ENCODE assay signal across 1 cellular context in the genomic region with DNA sequence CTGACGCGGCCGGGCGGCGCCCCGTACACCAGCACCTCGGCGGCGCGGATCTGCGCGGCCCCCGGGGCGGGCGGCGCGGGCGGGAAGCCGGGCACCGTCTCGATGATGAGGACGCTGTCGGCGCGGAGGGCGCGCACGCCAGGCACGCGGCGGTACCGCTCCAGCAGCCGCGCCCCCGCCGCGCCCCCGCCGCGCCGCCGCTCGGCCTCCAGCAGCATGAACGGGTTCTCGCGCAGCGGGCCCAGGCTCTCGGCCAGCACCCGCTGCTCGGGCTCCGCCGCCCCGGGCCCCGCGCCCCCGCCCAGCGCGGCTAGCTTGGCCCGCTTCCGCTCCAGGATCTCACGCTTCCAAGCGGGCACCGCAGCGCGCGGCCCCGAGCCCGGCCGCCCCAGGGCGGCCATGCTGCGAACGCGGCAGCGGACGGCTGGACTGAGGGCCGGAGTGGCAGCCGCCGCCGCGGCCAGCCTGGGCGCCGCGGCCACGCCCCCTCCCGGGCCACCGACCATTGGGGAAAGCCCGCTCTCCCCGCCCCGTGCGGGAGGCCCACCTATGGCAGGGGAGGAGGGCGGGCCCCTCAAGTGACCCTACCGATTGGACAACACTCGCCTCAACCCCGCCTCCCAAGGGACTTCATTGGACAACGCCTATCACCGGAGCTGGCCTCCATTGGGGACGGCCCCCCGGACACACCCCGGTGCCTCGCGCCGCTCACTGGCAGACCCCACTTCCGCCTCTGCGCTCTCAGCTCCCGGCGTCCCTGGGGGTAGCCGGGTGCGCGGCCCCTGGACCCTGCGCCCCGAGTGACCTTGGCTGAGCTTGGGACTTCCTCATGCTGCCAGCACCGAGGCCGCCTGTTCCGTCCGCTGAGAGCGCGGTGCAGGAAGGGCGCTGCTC.
TF ChIP-seq lines count a peak whose summit lies in the region.

A gene with protein sequence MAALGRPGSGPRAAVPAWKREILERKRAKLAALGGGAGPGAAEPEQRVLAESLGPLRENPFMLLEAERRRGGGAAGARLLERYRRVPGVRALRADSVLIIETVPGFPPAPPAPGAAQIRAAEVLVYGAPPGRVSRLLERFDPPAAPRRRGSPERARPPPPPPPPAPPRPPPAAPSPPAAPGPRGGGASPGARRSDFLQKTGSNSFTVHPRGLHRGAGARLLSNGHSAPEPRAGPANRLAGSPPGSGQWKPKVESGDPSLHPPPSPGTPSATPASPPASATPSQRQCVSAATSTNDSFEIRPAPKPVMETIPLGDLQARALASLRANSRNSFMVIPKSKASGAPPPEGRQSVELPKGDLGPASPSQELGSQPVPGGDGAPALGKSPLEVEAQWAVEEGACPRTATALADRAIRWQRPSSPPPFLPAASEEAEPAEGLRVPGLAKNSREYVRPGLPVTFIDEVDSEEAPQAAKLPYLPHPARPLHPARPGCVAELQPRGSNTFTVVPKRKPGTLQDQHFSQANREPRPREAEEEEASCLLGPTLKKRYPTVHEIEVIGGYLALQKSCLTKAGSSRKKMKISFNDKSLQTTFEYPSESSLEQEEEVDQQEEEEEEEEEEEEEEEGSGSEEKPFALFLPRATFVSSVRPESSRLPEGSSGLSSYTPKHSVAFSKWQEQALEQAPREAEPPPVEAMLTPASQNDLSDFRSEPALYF (minus strand): TSS at position 431 of the 894 bp plus-strand sequence. CDS start 30 bp downstream, at position 401.

TF ChIP-seq in HepG2, 621 proteins besides CTCF, POLR2A, EP300 and RAD21 (continued from another document and continues in another):
- TF ChIP-seq, protein P1, sequence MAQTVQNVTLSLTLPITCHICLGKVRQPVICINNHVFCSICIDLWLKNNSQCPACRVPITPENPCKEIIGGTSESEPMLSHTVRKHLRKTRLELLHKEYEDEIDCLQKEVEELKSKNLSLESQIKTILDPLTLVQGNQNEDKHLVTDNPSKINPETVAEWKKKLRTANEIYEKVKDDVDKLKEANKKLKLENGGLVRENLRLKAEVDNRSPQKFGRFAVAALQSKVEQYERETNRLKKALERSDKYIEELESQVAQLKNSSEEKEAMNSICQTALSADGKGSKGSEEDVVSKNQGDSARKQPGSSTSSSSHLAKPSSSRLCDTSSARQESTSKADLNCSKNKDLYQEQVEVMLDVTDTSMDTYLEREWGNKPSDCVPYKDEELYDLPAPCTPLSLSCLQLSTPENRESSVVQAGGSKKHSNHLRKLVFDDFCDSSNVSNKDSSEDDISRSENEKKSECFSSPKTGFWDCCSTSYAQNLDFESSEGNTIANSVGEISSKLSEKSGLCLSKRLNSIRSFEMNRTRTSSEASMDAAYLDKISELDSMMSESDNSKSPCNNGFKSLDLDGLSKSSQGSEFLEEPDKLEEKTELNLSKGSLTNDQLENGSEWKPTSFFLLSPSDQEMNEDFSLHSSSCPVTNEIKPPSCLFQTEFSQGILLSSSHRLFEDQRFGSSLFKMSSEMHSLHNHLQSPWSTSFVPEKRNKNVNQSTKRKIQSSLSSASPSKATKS (CRISPR knock-in tag; IDR thresholded peaks at IDR 0.05), result no peak
- TF ChIP-seq, protein P2, sequence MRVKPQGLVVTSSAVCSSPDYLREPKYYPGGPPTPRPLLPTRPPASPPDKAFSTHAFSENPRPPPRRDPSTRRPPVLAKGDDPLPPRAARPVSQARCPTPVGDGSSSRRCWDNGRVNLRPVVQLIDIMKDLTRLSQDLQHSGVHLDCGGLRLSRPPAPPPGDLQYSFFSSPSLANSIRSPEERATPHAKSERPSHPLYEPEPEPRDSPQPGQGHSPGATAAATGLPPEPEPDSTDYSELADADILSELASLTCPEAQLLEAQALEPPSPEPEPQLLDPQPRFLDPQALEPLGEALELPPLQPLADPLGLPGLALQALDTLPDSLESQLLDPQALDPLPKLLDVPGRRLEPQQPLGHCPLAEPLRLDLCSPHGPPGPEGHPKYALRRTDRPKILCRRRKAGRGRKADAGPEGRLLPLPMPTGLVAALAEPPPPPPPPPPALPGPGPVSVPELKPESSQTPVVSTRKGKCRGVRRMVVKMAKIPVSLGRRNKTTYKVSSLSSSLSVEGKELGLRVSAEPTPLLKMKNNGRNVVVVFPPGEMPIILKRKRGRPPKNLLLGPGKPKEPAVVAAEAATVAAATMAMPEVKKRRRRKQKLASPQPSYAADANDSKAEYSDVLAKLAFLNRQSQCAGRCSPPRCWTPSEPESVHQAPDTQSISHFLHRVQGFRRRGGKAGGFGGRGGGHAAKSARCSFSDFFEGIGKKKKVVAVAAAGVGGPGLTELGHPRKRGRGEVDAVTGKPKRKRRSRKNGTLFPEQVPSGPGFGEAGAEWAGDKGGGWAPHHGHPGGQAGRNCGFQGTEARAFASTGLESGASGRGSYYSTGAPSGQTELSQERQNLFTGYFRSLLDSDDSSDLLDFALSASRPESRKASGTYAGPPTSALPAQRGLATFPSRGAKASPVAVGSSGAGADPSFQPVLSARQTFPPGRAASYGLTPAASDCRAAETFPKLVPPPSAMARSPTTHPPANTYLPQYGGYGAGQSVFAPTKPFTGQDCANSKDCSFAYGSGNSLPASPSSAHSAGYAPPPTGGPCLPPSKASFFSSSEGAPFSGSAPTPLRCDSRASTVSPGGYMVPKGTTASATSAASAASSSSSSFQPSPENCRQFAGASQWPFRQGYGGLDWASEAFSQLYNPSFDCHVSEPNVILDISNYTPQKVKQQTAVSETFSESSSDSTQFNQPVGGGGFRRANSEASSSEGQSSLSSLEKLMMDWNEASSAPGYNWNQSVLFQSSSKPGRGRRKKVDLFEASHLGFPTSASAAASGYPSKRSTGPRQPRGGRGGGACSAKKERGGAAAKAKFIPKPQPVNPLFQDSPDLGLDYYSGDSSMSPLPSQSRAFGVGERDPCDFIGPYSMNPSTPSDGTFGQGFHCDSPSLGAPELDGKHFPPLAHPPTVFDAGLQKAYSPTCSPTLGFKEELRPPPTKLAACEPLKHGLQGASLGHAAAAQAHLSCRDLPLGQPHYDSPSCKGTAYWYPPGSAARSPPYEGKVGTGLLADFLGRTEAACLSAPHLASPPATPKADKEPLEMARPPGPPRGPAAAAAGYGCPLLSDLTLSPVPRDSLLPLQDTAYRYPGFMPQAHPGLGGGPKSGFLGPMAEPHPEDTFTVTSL (CRISPR knock-in tag; IDR thresholded peaks at IDR 0.05; ENCODE audit: borderline replicate concordance), result peak; percentile 65; the same call in 1 of the 2 replicates
- TF ChIP-seq ZNF383 (CRISPR knock-in tag; IDR thresholded peaks at IDR 0.05; ENCODE audit: borderline replicate concordance), result no peak
- TF ChIP-seq PITX1 (CRISPR knock-in tag; IDR thresholded peaks at IDR 0.05), result peak; percentile 72
- TF ChIP-seq HNRNPL (IDR thresholded peaks at IDR 0.05; ENCODE audit: low read depth, low read length), result peak; percentile 74; the same call in 1 of the 2 replicates
- 0 out of 2 replicates have a peak, but pooled peaks have one; percentile 63 for TF ChIP-seq ZNF598 (CRISPR knock-in tag; IDR thresholded peaks at IDR 0.05; ENCODE audit: borderline replicate concordance)
- TF ChIP-seq GABPB1 (CRISPR knock-in tag; IDR thresholded peaks at IDR 0.05), result peak; percentile 94
- TF ChIP-seq, protein P3, sequence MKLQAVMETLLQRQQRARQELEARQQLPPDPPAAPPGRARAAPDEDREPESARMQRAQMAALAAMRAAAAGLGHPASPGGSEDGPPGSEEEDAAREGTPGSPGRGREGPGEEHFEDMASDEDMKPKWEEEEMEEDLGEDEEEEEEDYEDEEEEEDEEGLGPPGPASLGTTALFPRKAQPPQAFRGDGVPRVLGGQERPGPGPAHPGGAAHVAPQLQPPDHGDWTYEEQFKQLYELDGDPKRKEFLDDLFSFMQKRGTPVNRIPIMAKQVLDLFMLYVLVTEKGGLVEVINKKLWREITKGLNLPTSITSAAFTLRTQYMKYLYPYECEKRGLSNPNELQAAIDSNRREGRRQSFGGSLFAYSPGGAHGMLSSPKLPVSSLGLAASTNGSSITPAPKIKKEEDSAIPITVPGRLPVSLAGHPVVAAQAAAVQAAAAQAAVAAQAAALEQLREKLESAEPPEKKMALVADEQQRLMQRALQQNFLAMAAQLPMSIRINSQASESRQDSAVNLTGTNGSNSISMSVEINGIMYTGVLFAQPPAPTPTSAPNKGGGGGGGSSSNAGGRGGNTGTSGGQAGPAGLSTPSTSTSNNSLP (IDR thresholded peaks at IDR 0.05; ENCODE audit: low read depth, low read length), result no peak
- TF ChIP-seq ZNF441 (CRISPR knock-in tag; IDR thresholded peaks at IDR 0.05; ENCODE audit: borderline replicate concordance), result peak; percentile 76; the same call in 1 of the 2 replicates
- TF ChIP-seq ZNF292 (CRISPR knock-in tag; IDR thresholded peaks at IDR 0.05; ENCODE audit: borderline replicate concordance, low read depth), result peak; percentile 86
- no peak for TF ChIP-seq SETDB1 (CRISPR knock-in tag; IDR thresholded peaks at IDR 0.05; ENCODE audit: borderline replicate concordance)
- TF ChIP-seq SMAD1 (CRISPR knock-in tag; IDR thresholded peaks at IDR 0.05; ENCODE audit: borderline replicate concordance, low read depth), result no peak
- no peak for TF ChIP-seq ADNP (CRISPR knock-in tag; IDR thresholded peaks at IDR 0.05)
- no peak for TF ChIP-seq TEAD2 (CRISPR knock-in tag; IDR thresholded peaks at IDR 0.05)
- no peak for TF ChIP-seq ZNF557 (CRISPR knock-in tag; IDR thresholded peaks at IDR 0.05)
- TF ChIP-seq, protein P4, sequence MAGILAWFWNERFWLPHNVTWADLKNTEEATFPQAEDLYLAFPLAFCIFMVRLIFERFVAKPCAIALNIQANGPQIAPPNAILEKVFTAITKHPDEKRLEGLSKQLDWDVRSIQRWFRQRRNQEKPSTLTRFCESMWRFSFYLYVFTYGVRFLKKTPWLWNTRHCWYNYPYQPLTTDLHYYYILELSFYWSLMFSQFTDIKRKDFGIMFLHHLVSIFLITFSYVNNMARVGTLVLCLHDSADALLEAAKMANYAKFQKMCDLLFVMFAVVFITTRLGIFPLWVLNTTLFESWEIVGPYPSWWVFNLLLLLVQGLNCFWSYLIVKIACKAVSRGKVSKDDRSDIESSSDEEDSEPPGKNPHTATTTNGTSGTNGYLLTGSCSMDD (CRISPR knock-in tag; IDR thresholded peaks at IDR 0.05), result no peak
- 0 out of 2 replicates have a peak, but pooled peaks have one; percentile 36 for TF ChIP-seq RFX5 (IDR thresholded peaks at IDR 0.05; ENCODE audit: low read depth, low read length)
- TF ChIP-seq MYNN (CRISPR knock-in tag; IDR thresholded peaks at IDR 0.05; ENCODE audit: low read depth), result no peak
- TF ChIP-seq SOX5 (CRISPR knock-in tag; IDR thresholded peaks at IDR 0.05; ENCODE audit: borderline replicate concordance), result no peak
- TF ChIP-seq NFIC (IDR thresholded peaks at IDR 0.05; ENCODE audit: low read length), result no peak
- TF ChIP-seq ZBTB7A (CRISPR knock-in tag; IDR thresholded peaks at IDR 0.05), result peak; percentile 85; the same call in 1 of the 2 replicates
- 0 out of 2 replicates have a peak, but pooled peaks have one; percentile 31 for TF ChIP-seq ZSCAN25 (CRISPR knock-in tag; IDR thresholded peaks at IDR 0.05)
- peak; percentile 65 for TF ChIP-seq BCL6 (CRISPR knock-in tag; IDR thresholded peaks at IDR 0.05)
- peak; percentile 98 for TF ChIP-seq HDAC1 (CRISPR knock-in tag; IDR thresholded peaks at IDR 0.05)
- TF ChIP-seq ZFP37 (CRISPR knock-in tag; IDR thresholded peaks at IDR 0.05; ENCODE audit: borderline replicate concordance), result no peak
- TF ChIP-seq ARHGAP35 (CRISPR knock-in tag; IDR thresholded peaks at IDR 0.05; ENCODE audit: borderline replicate concordance), result no peak
- TF ChIP-seq NCOR1 (IDR thresholded peaks at IDR 0.05; ENCODE audit: borderline replicate concordance, low read length), result peak; percentile 71; the same call in 1 of the 2 replicates
- TF ChIP-seq PHF5A (CRISPR knock-in tag; IDR thresholded peaks at IDR 0.05; ENCODE audit: low read depth, unreplicated experiment), result no peak
- TF ChIP-seq ZNF124 (CRISPR knock-in tag; IDR thresholded peaks at IDR 0.05), result no peak; the same call in 1 of the 2 replicates
- TF ChIP-seq SOX13 (IDR thresholded peaks at IDR 0.05), result no peak
- peak in 1 of 2 experiments; percentile 63; a peak in 2 of 4 replicates for TF ChIP-seq SOX13 (CRISPR knock-in tag; conservative IDR thresholded peaks at IDR 0.05 in 1 of 2, IDR thresholded peaks at IDR 0.05 in 1 of 2)
- TF ChIP-seq ZNF160 (CRISPR knock-in tag; IDR thresholded peaks at IDR 0.05), result peak; percentile 30; the same call in 1 of the 2 replicates
- TF ChIP-seq SIX1 (CRISPR knock-in tag; IDR thresholded peaks at IDR 0.05; ENCODE audit: borderline replicate concordance), result no peak; the same call in 1 of the 2 replicates
- TF ChIP-seq RELA (CRISPR knock-in tag; IDR thresholded peaks at IDR 0.05), result 0 out of 2 replicates have a peak, but pooled peaks have one; percentile 65
- no peak for TF ChIP-seq TBP (CRISPR knock-in tag; IDR thresholded peaks at IDR 0.05)
- no peak for TF ChIP-seq ZNF816 (CRISPR knock-in tag; IDR thresholded peaks at IDR 0.05; ENCODE audit: borderline replicate concordance)
- no peak for TF ChIP-seq ZNF703 (CRISPR knock-in tag; IDR thresholded peaks at IDR 0.05; ENCODE audit: borderline replicate concordance)
- TF ChIP-seq, protein P5, sequence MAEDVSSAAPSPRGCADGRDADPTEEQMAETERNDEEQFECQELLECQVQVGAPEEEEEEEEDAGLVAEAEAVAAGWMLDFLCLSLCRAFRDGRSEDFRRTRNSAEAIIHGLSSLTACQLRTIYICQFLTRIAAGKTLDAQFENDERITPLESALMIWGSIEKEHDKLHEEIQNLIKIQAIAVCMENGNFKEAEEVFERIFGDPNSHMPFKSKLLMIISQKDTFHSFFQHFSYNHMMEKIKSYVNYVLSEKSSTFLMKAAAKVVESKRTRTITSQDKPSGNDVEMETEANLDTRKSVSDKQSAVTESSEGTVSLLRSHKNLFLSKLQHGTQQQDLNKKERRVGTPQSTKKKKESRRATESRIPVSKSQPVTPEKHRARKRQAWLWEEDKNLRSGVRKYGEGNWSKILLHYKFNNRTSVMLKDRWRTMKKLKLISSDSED (CRISPR knock-in tag; IDR thresholded peaks at IDR 0.05), result 0 out of 2 replicates have a peak, but pooled peaks have one; percentile 43
- peak; percentile 81; the same call in 2 of the 3 replicates for TF ChIP-seq MXI1 (IDR thresholded peaks at IDR 0.05; ENCODE audit: borderline replicate concordance, low read depth, low read length)
